ENCODE assay signal across 8 cellular contexts in the genomic region with DNA sequence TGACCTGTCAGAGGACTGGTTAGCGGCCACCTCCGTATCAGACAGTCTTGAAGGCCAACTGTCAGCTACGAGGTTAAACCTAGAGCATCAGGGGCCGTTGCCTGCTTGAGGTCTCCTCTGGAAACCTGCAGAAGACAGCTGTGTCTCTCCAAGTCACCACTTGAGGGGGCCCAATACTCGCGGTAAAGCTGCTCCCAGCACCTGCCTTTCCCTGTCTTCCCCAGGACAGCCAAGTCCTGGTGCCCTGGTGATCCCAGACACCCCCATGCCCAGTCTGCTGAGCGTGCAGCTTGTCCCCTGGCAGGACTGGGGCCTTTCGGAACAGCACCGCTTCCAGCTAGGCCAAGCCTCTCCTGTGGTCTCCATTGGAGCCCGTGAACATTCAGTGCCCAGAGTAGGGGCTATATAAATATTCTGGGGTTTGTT.
DNase-seq lines count a peak whose midpoint lies in the region; ATAC-seq and TF ChIP-seq lines count a peak whose summit lies in the region.

No MANE protein-coding gene starts in this region.

- in situ Hi-C loops in SK-MEL-5 (cut with HindIII; ENCODE audit: low pct_unique_long_range_greater_than_20kb, low sequenced_read_pairs), result loop anchor here (10.0 to 25.0 kb wide), 3 partner anchors 98 to 340 kb away; partner anchors contain the start of gene USP36

- no peaks in the 10 kb centered on the region for H3K36me3 ChIP-seq in adipocyte (ENCODE audit: control insufficient read depth, insufficient read depth, low read length, severe bottlenecking)
- H3K36me3 ChIP-seq in cardiac muscle cell, result no peaks in the 10 kb centered on the region

- H3K4me3 ChIP-seq in adipocyte (ENCODE audit: low read length) (no peak overlapping the region), cardiac muscle cell (no peak overlapping the region)

- intact Hi-C loops in posterior vena cava (cut with DNase I), result loop anchor here (5.0 kb wide), 1 partner anchor 210 kb away; no protein-coding TSS in a partner anchor

- H3K4me1 ChIP-seq in adipocyte (ENCODE audit: control insufficient read depth, insufficient read depth, low read length) (peaks cover 5% of the 10 kb centered on the region), cardiac muscle cell (ENCODE audit: low read depth) (no peaks in the 10 kb centered on the region)

- peak; percentile 77 for TF ChIP-seq CTCF in cardiac muscle cell (IDR thresholded peaks at IDR 0.05; ENCODE audit: low read depth, low read length)

- no peaks in the 10 kb centered on the region for H3K9me3 ChIP-seq in adipocyte (ENCODE audit: control insufficient read depth, low read length)
- H3K9me3 ChIP-seq in cardiac muscle cell (ENCODE audit: low read depth), result no peaks in the 10 kb centered on the region

- H3K27me3 ChIP-seq in adipocyte (replicated peaks; ENCODE audit: control insufficient read depth, insufficient read depth, low read length) (peaks cover 18% of the 10 kb centered on the region), cardiac muscle cell (no peaks in the 10 kb centered on the region)

- H3K27ac ChIP-seq in cardiac muscle cell, result no peak overlapping the region

- H3K9ac ChIP-seq in adipocyte (ENCODE audit: low read length), result no peak overlapping the region

- peak; percentile 37 for DNase-seq in GF-D8 (lab: John Stamatoyannopoulos, UW)
- peak; percentile 64 for DNase-seq in NCI-H1092 (lab: John Stamatoyannopoulos, UW)
- DNase-seq in SK-MEL-5 (ENCODE audit: low read depth, low spot score), result peak; percentile 98
- peak; percentile 90 for DNase-seq in adipocyte (ENCODE audit: low read depth)
- peak; percentile 81 to 85 for DNase-seq in cardiac muscle cell (ENCODE audit: low read depth in 1 of 2, low spot score in 1 of 2)
- DNase-seq in posterior vena cava (ENCODE audit: low spot score), result peak; percentile 88

- no peak for ATAC-seq in GM19397 (IDR thresholded peaks at IDR 0.05; ENCODE audit: unreplicated experiment)
- no peak for ATAC-seq in HG03354 (IDR thresholded peaks at IDR 0.05; ENCODE audit: poor library complexity, severe bottlenecking, unreplicated experiment)

Comparison
In these comparisons a context has a peak if more than half of its experiments do, and no peak if none do; other contexts are left out.
1. DNase-seq: peak in every context shown above with its lines; median percentile 98 in SK-MEL-5; 90 in adipocyte; 88 in posterior vena cava; 83 in cardiac muscle cell; 64 in NCI-H1092; 37 in GF-D8.